8 cellular contexts compared by ENCODE assay signal in the genomic region with DNA sequence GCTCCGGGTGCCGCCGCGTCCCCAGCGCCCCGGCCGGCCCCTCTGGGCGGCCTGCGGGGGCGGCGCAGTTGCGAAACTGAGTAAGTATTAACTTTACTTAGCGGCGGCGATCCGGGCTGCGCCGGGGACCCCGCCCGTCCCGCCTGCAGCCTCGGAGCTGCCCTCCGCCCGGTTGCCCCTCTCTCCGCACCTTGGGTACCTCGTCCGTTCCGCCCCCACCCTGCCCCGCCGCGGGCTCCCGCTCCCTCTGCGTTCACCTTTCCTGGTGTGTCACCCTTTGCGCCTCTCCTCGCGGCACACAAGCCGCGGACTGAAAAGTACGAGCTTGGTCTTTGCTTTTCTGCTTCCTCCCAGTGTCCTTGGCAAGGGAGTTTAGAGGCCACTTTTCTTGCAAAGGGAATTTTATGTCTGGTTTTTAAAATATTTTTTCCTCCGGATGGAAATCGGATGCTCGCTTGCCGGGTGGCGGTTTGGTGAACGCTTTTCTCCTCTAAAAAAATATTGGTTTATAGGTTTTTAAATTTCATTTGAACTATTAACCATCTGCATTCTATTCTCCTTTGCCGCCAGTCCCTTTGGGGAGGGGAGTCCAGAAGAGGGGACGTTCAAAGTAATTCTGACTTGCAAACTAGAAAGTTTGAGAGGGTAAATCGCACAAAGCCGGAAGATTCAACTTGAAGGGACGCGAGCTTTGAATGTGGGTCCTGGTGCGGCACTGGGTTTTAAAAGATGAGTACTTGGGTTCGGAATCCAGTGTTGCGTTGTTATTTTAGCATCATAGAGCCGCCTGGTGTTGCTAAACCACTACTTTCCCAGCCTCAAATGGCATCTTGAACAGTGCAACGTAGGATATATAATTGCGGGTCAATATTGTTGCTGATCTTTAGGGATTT. TPM values are rescaled to one million over a fixed set of nuclear protein-coding genes. Genes with fewer than 3 reads are reported as not detected.
A peak's percentile ranks its signal among the peaks of the same experiment; 100 is the strongest.
DNase-seq lines count a peak whose midpoint lies in the region; ATAC-seq and TF ChIP-seq lines count a peak whose summit lies in the region.

No MANE protein-coding gene starts in this region.

- WGBS in mesenchymal stem cell, result under 1% methylated on average over 44 of the region's 57 CpGs

- H3K4me3 ChIP-seq in WI38 (ENCODE audit: low read depth, low read length) (peak overlapping the region; percentile 85), mesenchymal stem cell (ENCODE audit: insufficient read depth in 1 of 2, low read depth in 1 of 2, low read length in 2 of 2) (peak overlapping the region; percentile 92)

- peak overlapping the region in 1 of 2 experiments; percentile 93 for H3K4ac ChIP-seq in mesenchymal stem cell (ENCODE audit: low read depth in 1 of 2, low read length in 2 of 2)

- H2BK12ac ChIP-seq in mesenchymal stem cell (ENCODE audit: low read length in 2 of 2), result peak overlapping the region; percentile 7 to 90

- no peaks in the 10 kb centered on the region for H3K27me3 ChIP-seq in mesenchymal stem cell (ENCODE audit: control insufficient read depth in 1 of 2, insufficient read depth in 1 of 2, low read length in 2 of 2)

- H3K14ac ChIP-seq in mesenchymal stem cell (ENCODE audit: low read length in 2 of 2), result peak overlapping the region; percentile 13 to 67

- ATAC-seq in GM18511 (IDR thresholded peaks at IDR 0.05; ENCODE audit: unreplicated experiment) (peak; percentile 37), HG03095 (IDR thresholded peaks at IDR 0.05; ENCODE audit: unreplicated experiment) (no peak)

- peak overlapping the region; percentile 54 for H3K4me2 ChIP-seq in mesenchymal stem cell (ENCODE audit: low read length, poor library complexity, severe bottlenecking)

- peak overlapping the region; percentile 93 for H2BK15ac ChIP-seq in mesenchymal stem cell (ENCODE audit: low read depth, poor library complexity, severe bottlenecking)

- H2BK5ac ChIP-seq in mesenchymal stem cell (ENCODE audit: low read depth, low read length, poor library complexity, severe bottlenecking), result no peak overlapping the region

- H4K8ac ChIP-seq in mesenchymal stem cell (ENCODE audit: low read length), result peak overlapping the region; percentile 52

- TF ChIP-seq CTCF in 22Rv1 (IDR thresholded peaks at IDR 0.05) (no peak), WI38 (IDR thresholded peaks at IDR 0.05; ENCODE audit: low read depth, low read length) (no peak)

- H3K36me3 ChIP-seq in mesenchymal stem cell (ENCODE audit: control insufficient read depth in 1 of 2, insufficient read depth in 2 of 2, low read depth in 1 of 2, low read length in 2 of 2), result peaks cover 2 to 47% of the 10 kb centered on the region in 2 experiments

- peaks cover 2% of the 10 kb centered on the region for H3K4me1 ChIP-seq in mesenchymal stem cell (ENCODE audit: control insufficient read depth, insufficient read depth, low read depth, low read length)

- no peaks in the 10 kb centered on the region for H3K9me3 ChIP-seq in mesenchymal stem cell (ENCODE audit: control insufficient read depth, low read length)

- no peak overlapping the region for H3K23ac ChIP-seq in mesenchymal stem cell (ENCODE audit: low read length in 2 of 2)

- H3K18ac ChIP-seq in mesenchymal stem cell (ENCODE audit: low read depth in 1 of 2, low read length in 2 of 2), result peak overlapping the region; percentile 79 to 95

- DNase-seq in HT1080 (ENCODE audit: low read depth), result peak; percentile 60
- DNase-seq in epidermal melanocyte (ENCODE audit: insufficient read length, low spot score), result peak; percentile 43
- DNase-seq in mesenchymal stem cell, result peak; percentile 87

- peaks cover 5% of the 10 kb centered on the region for H3K79me1 ChIP-seq in mesenchymal stem cell (replicated peaks; ENCODE audit: low read length, poor library complexity, severe bottlenecking)

- H3K27ac ChIP-seq in 22Rv1, result peak overlapping the region; percentile 54
- H3K27ac ChIP-seq in mesenchymal stem cell (ENCODE audit: low read length, poor library complexity, severe bottlenecking), result peak overlapping the region; percentile 91
- H3K27ac ChIP-seq in temporal lobe (ENCODE audit: low read depth, low read length), result peak overlapping the region; percentile 36

- H2AK5ac ChIP-seq in mesenchymal stem cell (ENCODE audit: low read length, severe bottlenecking), result no peak overlapping the region

- H2AFZ ChIP-seq in mesenchymal stem cell (ENCODE audit: low read depth, low read length), result peak overlapping the region; percentile 68

- no peak overlapping the region for H2BK120ac ChIP-seq in mesenchymal stem cell (ENCODE audit: low read depth, low read length)

- peak overlapping the region; percentile 34 for H4K91ac ChIP-seq in mesenchymal stem cell (ENCODE audit: low read length)

- H3K9ac ChIP-seq in mesenchymal stem cell (ENCODE audit: low read length), result peak overlapping the region; percentile 100

RNA-seq across cellular contexts. Expression of a gene that starts 0.8 kb away (rescaled TPM):
- total RNA-seq in HT1080 (2014; rRNA removed; shearing (Covaris generic)), result 33.5 and 45.6 TPM in 2 replicates
- polyA plus RNA-seq in HT1080 (2015; cell fraction: cytosol; rRNA removed), result 34.8 and 52.4 TPM in 2 replicates
- polyA plus RNA-seq in HT1080 (2015; cell fraction: nucleus; rRNA removed), result 40.5 and 44.7 TPM in 2 replicates
- polyA plus RNA-seq in mesenchymal stem cell (2013, experiment 1 of 2), result 21.5 TPM
- polyA plus RNA-seq in mesenchymal stem cell (2013, experiment 2 of 2), result 20.1 TPM
- 18.2 TPM for total RNA-seq in temporal lobe

Comparison
In these comparisons a context has a peak if more than half of its experiments do, and no peak if none do; other contexts are left out.
1. H3K27ac ChIP-seq: peak in every context shown above with its lines; median percentile 91 in mesenchymal stem cell; 54 in 22Rv1; 36 in temporal lobe.